14 cellular contexts compared by ENCODE assay signal in genomic region chr1:182175340-182176068, GRCh38.
DNase-seq lines count a peak whose midpoint lies in the region; ATAC-seq, FAIRE-seq and TF ChIP-seq lines count a peak whose summit lies in the region.
"Had no signal": no experiment of that assay in that cellular context is flagged by ENCODE, and none has a peak within 500 bp of the region (broad histone marks: within the 10 kb centered on the region; RNA-seq: fewer than 3 reads in every experiment).

No MANE protein-coding gene starts in this region.

- H3K79me2 ChIP-seq in keratinocyte (ENCODE audit: control insufficient read depth, insufficient read depth, low read length) = no peaks in the 10 kb centered on the region

- peak; percentile 100 for DNase-seq in DMS153 treated with DMSO at 0.1 percent for 48 hours (lab: John Stamatoyannopoulos, UW; ENCODE audit: unreplicated experiment)
- DNase-seq in NCI-H1436 (lab: John Stamatoyannopoulos, UW) = peak; percentile 76
- peak; percentile 28 for DNase-seq in OCI-M1 (lab: John Stamatoyannopoulos, UW)
- no peak for DNase-seq in keratinocyte (ENCODE audit: low read depth, low spot score)
- DNase-seq in tibial nerve (ENCODE audit: low spot score in 2 of 2) = no peak
- no peak for DNase-seq in immature natural killer cell
- DNase-seq: effector memory CD4-positive, alpha-beta T cell; stimulated activated CD4-positive, alpha-beta T cell treated with anti-CD3 and anti-CD28 coated beads, Interleukin-1b, Interleukin-23, amount 100 ng/mL, for 48 hours; stimulated activated naive CD8-positive, alpha-beta T cell treated with anti-CD3 and anti-CD28 coated beads, Interleukin-15, Interleukin-2, amounts not matched to agents 100 U/mL and 50 U/mL, for 24 hours had no signal

- peak overlapping the region; percentile 29 for H3K4me2 ChIP-seq in keratinocyte (ENCODE audit: control insufficient read depth, extremely low read depth, insufficient read depth, low read depth, low read length)

- no peak overlapping the region for H3K27ac Mint-ChIP-seq in immature natural killer cell
- H3K27ac Mint-ChIP-seq: activated naive CD8-positive, alpha-beta T cell had no signal

- peak overlapping the region; percentile 31 for H3K9ac ChIP-seq in keratinocyte (ENCODE audit: control insufficient read depth, extremely low read depth, insufficient read depth, low read length)

- no peak for TF ChIP-seq CTCF in keratinocyte (optimal IDR thresholded peaks at IDR 0.05 in 1 of 3, IDR thresholded peaks at IDR 0.05 in 1 of 3, conservative IDR thresholded peaks at IDR 0.05 in 1 of 3; ENCODE audit: extremely low read depth in 1 of 3, insufficient read depth in 2 of 3, low read length in 3 of 3)
- no peak for TF ChIP-seq CTCF in tibial nerve (IDR thresholded peaks at IDR 0.05)

- peaks cover 29% of the 10 kb centered on the region for H3K4me1 ChIP-seq in keratinocyte (ENCODE audit: control insufficient read depth, extremely low read depth, insufficient read depth, low read length)
- peaks cover 0 to 26% (median 6%) of the 10 kb centered on the region in 4 donors for H3K4me1 ChIP-seq in tibial nerve
- H3K4me1 ChIP-seq: SJSA1 had no signal

- no peak overlapping the region for H3K4me3 Mint-ChIP-seq in immature natural killer cell
- H3K4me3 Mint-ChIP-seq: activated naive CD8-positive, alpha-beta T cell; neural crest cell had no signal

- H3K27me3 ChIP-seq in keratinocyte (ENCODE audit: control insufficient read depth, extremely low read depth, insufficient read depth, low read length) = no peaks in the 10 kb centered on the region
- H3K27me3 ChIP-seq in tibial nerve = no peaks in the 10 kb centered on the region
- H3K27me3 ChIP-seq: SJSA1 had no signal

- H3K36me3 Mint-ChIP-seq in immature natural killer cell = no peaks in the 10 kb centered on the region

- H3K9me3 Mint-ChIP-seq in immature natural killer cell = peaks cover 0 to 2% (median 0%) of the 10 kb centered on the region in 6 donors

- WGBS in tibial nerve, 2 donors = 73 to 76% methylated on average over 4 of the region's 4 CpGs

- H3K4me3 ChIP-seq in keratinocyte (ENCODE audit: control insufficient read depth in 2 of 3, extremely low read depth in 1 of 3, insufficient read depth in 2 of 3, low read depth in 1 of 3, low read length in 3 of 3) (no peak overlapping the region), tibial nerve (no peak overlapping the region)
- H3K4me3 ChIP-seq: SJSA1 had no signal

- dilution Hi-C loops in keratinocyte (cut with MboI; ENCODE audit: extremely low pct_ligation_motif_present, low sequenced_read_pairs) = no loop called here

- peaks cover 2% of the 10 kb centered on the region for H3K9me1 ChIP-seq in keratinocyte (ENCODE audit: control insufficient read depth, extremely low read depth, insufficient read depth, low read length)

- H4K20me1 ChIP-seq in keratinocyte (ENCODE audit: control insufficient read depth, extremely low read depth, insufficient read depth, low read length) = no peaks in the 10 kb centered on the region

- no peak overlapping the region for H2AFZ ChIP-seq in keratinocyte (ENCODE audit: control insufficient read depth, low read length)

- ATAC-seq in GM18520 (IDR thresholded peaks at IDR 0.05; ENCODE audit: unreplicated experiment) (no peak), SK-N-SH treated with all-trans-retinoic acid at 6 μM for 48 hours (no peak)
- ATAC-seq: stimulated activated naive CD8-positive, alpha-beta T cell treated with anti-CD3 and anti-CD28 coated beads, Interleukin-15, Interleukin-2, amounts not matched to agents 100 U/mL and 50 U/mL, for 24 hours had no signal

- no peaks in the 10 kb centered on the region for H3K36me3 ChIP-seq in keratinocyte (ENCODE audit: control insufficient read depth in 2 of 2, extremely low read depth in 1 of 2, insufficient read depth in 2 of 2, low read length in 2 of 2)
- H3K36me3 ChIP-seq in tibial nerve = no peaks in the 10 kb centered on the region
- H3K36me3 ChIP-seq: SJSA1 had no signal

- no peak for TF ChIP-seq POLR2A in tibial nerve (IDR thresholded peaks at IDR 0.05)

- TF ChIP-seq EP300 in tibial nerve (IDR thresholded peaks at IDR 0.05) = peak in 1 of 2 donors; percentile 28

- H3K27ac ChIP-seq in keratinocyte (ENCODE audit: control insufficient read depth, insufficient read depth, low read length) (peak overlapping the region; percentile 62), tibial nerve (peak overlapping the region in 1 of 4 donors; percentile 6)
- H3K27ac ChIP-seq: SJSA1 had no signal

- H3K27me3 Mint-ChIP-seq in immature natural killer cell (ENCODE audit: low read depth in 3 of 3) = peaks cover 0 to 7% (median 6%) of the 10 kb centered on the region in 3 donors
- H3K27me3 Mint-ChIP-seq: activated naive CD8-positive, alpha-beta T cell had no signal

- FAIRE-seq in keratinocyte (lab: Jason Lieb, UNC) = peak; percentile 94

- no peaks in the 10 kb centered on the region for H3K4me1 Mint-ChIP-seq in immature natural killer cell

- H3K9me3 ChIP-seq in keratinocyte (ENCODE audit: control insufficient read depth, low read depth, low read length) (no peaks in the 10 kb centered on the region), tibial nerve (no peaks in the 10 kb centered on the region)
- H3K9me3 ChIP-seq: SJSA1 had no signal

TF ChIP-seq in SK-N-SH treated with all-trans-retinoic acid at 6 μM for 48 hours, 23 proteins besides CTCF, POLR2A, EP300 and RAD21:
- TF ChIP-seq ZNF70 (CRISPR knock-in tag; IDR thresholded peaks at IDR 0.05) = no peak
TF ChIP-seq in SK-N-SH treated with all-trans-retinoic acid at 6 μM for 48 hours: peak in this region for 0.

Comparison
In these comparisons a context has a peak if more than half of its experiments do, and no peak if none do; other contexts are left out.
1. DNase-seq: peak in DMS153 treated with DMSO at 0.1 percent for 48 hours (single experiment), NCI-H1436 (single experiment) and OCI-M1 (single experiment); none in keratinocyte (single experiment), tibial nerve (0 of 2) and immature natural killer cell (0 of 3).